Comparison of ENCODE assay signal across 22 cellular contexts in genomic region chr7:123958186-123958703, GRCh38. TPM values are rescaled to one million over a fixed set of nuclear protein-coding genes. Genes with fewer than 3 reads are reported as not detected.
DNase-seq lines count a peak whose midpoint lies in the region; TF ChIP-seq lines count a peak whose summit lies in the region.
"Had no signal": no experiment of that assay in that cellular context is flagged by ENCODE, and none has a peak within 500 bp of the region (broad histone marks: within the 10 kb centered on the region; RNA-seq: fewer than 3 reads in every experiment).

No MANE protein-coding gene starts in this region.

- DNase-seq in HT1080 (ENCODE audit: low read depth): peak; percentile 20
- peak; percentile 53 for DNase-seq in RKO (ENCODE audit: low spot score)
- DNase-seq in choroid plexus epithelial cell (ENCODE audit: low read depth): peak; percentile 17
- DNase-seq in kidney tubule cell (ENCODE audit: low spot score): peak; percentile 22
- DNase-seq in globus pallidus (ENCODE audit: low spot score): no peak
- DNase-seq in T1000 (lab: John Stamatoyannopoulos, UW): no peak
- DNase-seq in GM19238 (ENCODE audit: insufficient read length, low spot score): no peak
- DNase-seq: BE2C, DMS53, NCI-H1417, NCI-H1694 treated with DMSO at 0.1 percent for 48 hours, NCI-H2081 treated with DMSO at 0.1 percent for 48 hours, NCI-H2171 treated with DMSO at 0.1 percent for 48 hours, NCI-H446, NCI-H526, SIG-M5 had no signal

- TF ChIP-seq CTCF in choroid plexus epithelial cell (conservative IDR thresholded peaks at IDR 0.05; ENCODE audit: low read depth, low read length): no peak

- no peak overlapping the region for H3K4me3 ChIP-seq in choroid plexus epithelial cell (ENCODE audit: low read depth, low read length)
- H3K4me3 ChIP-seq: A549, GM23338 had no signal

RNA-seq across cellular contexts. Expression of gene SPAM1, which starts 33.2 kb away (rescaled TPM):
- not detected in 2 replicates for total RNA-seq in HT1080 (2014; rRNA removed; shearing (Covaris generic))
- not detected in 2 replicates for polyA plus RNA-seq in HT1080 (2015; cell fraction: cytosol; rRNA removed)
- not detected in 2 replicates for polyA plus RNA-seq in HT1080 (2015; cell fraction: nucleus; rRNA removed)
- total RNA-seq: GM23338, M059J, OCI-LY7, RPMI7951 had no signal
- polyA plus RNA-seq: A549, GM23338, IgD-negative memory B cell had no signal

Comparison
In these comparisons a context has a peak if more than half of its experiments do, and no peak if none do; other contexts are left out.
1. DNase-seq: peak in HT1080 (single experiment), RKO (single experiment), choroid plexus epithelial cell (single experiment) and kidney tubule cell (single experiment); none in globus pallidus (single experiment), T1000 (single experiment) and GM19238 (single experiment).